In the genomic region with DNA sequence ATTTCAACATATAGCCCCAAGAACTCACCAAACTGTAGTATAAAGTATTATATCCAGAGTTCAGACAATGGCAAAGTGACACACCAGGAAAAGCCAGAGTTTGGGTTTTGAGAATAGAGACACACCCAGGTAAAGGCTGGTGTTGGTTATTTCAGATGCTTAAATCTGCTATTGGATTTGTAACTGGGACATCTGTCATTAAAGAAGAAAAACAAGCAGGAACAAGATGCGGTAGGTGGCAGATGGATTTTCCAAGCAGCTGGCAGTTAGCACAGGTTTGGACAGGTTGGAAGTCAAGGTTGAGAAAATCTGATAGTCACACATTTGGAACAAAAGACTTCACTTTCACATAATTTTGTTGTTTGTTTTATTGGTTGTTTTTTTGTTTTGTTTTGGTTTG, we compare ENCODE assay signal across 20 cellular contexts.
"Had no signal": no experiment of that assay in that cellular context is flagged by ENCODE, and none has a peak within 500 bp of the region (broad histone marks: within the 10 kb centered on the region; RNA-seq: fewer than 3 reads in every experiment).

No MANE protein-coding gene starts in this region.

- H3K9me3 ChIP-seq: testis had no signal

- H3K4me3 Mint-ChIP-seq: activated B cell treated with CpG ODN at 0.5 μM for 24 hours; activated CD4-positive, alpha-beta memory T cell treated with anti-CD3 and anti-CD28 coated beads for 36 hours; activated naive CD8-positive, alpha-beta T cell treated with anti-CD3 and anti-CD28 coated beads for 36 hours; nephron progenitor cell; stimulated activated memory B cell treated with anti-CD40 and anti-IgM and Interleukin-4, amounts not matched to agents 10 μg/mL and 1 μg/mL and 100 μg/mL, for 72 hours; type B pancreatic cell had no signal

- ATAC-seq: left lobe of liver; sciatic nerve; stimulated activated memory B cell treated with anti-CD40 and anti-IgM and Interleukin-4, amounts not matched to agents 10 μg/mL and 1 μg/mL and 100 μg/mL, for 72 hours had no signal

- H3K4me1 Mint-ChIP-seq: nephron progenitor cell had no signal

- H3K27me3 Mint-ChIP-seq: activated B cell treated with CpG ODN at 0.5 μM for 24 hours; activated CD4-positive, alpha-beta memory T cell treated with anti-CD3 and anti-CD28 coated beads for 36 hours; activated naive CD8-positive, alpha-beta T cell treated with anti-CD3 and anti-CD28 coated beads for 36 hours; stimulated activated memory B cell treated with anti-CD40 and anti-IgM and Interleukin-4, amounts not matched to agents 10 μg/mL and 1 μg/mL and 100 μg/mL, for 72 hours; type B pancreatic cell had no signal

- DNase-seq: activated B cell treated with CpG ODN at 0.5 μM for 24 hours; activated CD4-positive, alpha-beta memory T cell treated with anti-CD3 and anti-CD28 coated beads for 36 hours; activated CD4-positive, alpha-beta T cell treated with anti-CD3 and anti-CD28 coated beads for 4 hours; activated naive CD8-positive, alpha-beta T cell treated with anti-CD3 and anti-CD28 coated beads for 36 hours; activated T-cell treated with anti-CD3 and anti-CD28 coated beads for 4 hours; amniotic stem cell; dermis blood vessel endothelial cell; effector memory CD4-positive, alpha-beta T cell; foreskin melanocyte; head of caudate nucleus; kidney; nephron progenitor cell; nucleus accumbens; stimulated activated CD4-positive, alpha-beta T cell treated with anti-CD3 and anti-CD28 coated beads, Interleukin-4, amount 100 ng/mL, for 4 hours; testis had no signal

- H3K36me3 Mint-ChIP-seq: activated CD4-positive, alpha-beta memory T cell treated with anti-CD3 and anti-CD28 coated beads for 36 hours; activated naive CD8-positive, alpha-beta T cell treated with anti-CD3 and anti-CD28 coated beads for 36 hours; stimulated activated memory B cell treated with anti-CD40 and anti-IgM and Interleukin-4, amounts not matched to agents 10 μg/mL and 1 μg/mL and 100 μg/mL, for 72 hours; type B pancreatic cell had no signal

- H3K27me3 ChIP-seq: testis had no signal

- H3K9me3 Mint-ChIP-seq: activated B cell treated with CpG ODN at 0.5 μM for 24 hours; activated CD4-positive, alpha-beta memory T cell treated with anti-CD3 and anti-CD28 coated beads for 36 hours; activated naive CD8-positive, alpha-beta T cell treated with anti-CD3 and anti-CD28 coated beads for 36 hours; nephron progenitor cell; stimulated activated memory B cell treated with anti-CD40 and anti-IgM and Interleukin-4, amounts not matched to agents 10 μg/mL and 1 μg/mL and 100 μg/mL, for 72 hours; type B pancreatic cell had no signal

- H3K4me1 ChIP-seq: testis had no signal

- H3K27ac ChIP-seq: testis had no signal

- H3K4me3 ChIP-seq: smooth muscle cell, testis had no signal

- H3K27ac Mint-ChIP-seq: activated B cell treated with CpG ODN at 0.5 μM for 24 hours; activated CD4-positive, alpha-beta memory T cell treated with anti-CD3 and anti-CD28 coated beads for 36 hours; activated naive CD8-positive, alpha-beta T cell treated with anti-CD3 and anti-CD28 coated beads for 36 hours; nephron progenitor cell; stimulated activated memory B cell treated with anti-CD40 and anti-IgM and Interleukin-4, amounts not matched to agents 10 μg/mL and 1 μg/mL and 100 μg/mL, for 72 hours; type B pancreatic cell had no signal
